ENCODE assay signal across 8 cellular contexts in the genomic region with DNA sequence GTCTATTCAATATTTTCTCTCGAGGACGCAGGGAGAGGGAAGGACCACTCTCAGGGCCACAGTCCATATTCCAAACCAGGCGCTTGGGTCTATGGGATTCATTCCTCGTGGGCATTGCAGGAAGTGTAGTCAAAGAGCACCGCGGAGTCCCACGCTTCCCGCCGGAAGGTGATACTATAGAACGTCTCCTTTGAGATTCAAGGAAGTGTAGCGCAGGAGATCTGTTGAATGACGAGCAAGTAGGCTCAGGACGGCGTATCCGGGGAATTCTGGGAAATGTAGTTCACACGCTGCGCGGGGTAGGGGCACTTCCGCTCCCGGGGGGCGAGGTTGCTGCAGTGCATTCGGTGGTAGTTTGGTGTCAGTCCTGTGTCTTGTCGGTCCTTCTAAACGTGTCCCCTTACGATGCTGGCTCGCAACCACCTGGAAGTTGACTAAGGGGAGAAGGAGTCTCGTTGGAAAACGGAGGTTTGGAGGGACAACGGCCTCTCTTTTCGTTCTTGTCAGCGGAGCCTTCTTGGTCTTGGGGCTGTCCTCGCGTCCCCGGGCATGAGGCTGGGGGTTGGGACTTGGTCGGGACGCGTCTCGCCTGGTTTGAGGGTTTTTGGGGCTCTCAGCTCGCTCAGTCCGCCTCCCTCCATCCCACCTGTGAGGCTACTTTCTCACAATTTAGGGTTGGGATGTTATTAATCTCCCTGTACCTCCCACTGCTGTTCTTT. TPM values are rescaled to one million over a fixed set of nuclear protein-coding genes. Genes with fewer than 3 reads are reported as not detected.
DNase-seq lines count a peak whose midpoint lies in the region; ATAC-seq and TF ChIP-seq lines count a peak whose summit lies in the region.

A gene (plus strand): TSS at position 336 of the 719 bp plus-strand sequence. CDS start 4,231 bp downstream, outside the sequence.

- WGBS in hepatocyte (ENCODE audit: low lambda C conversion rate, missing lambda C conversion rate): 2% methylated on average over 40 of the region's 40 CpGs

- TF ChIP-seq CTCF in astrocyte of the cerebellum (IDR thresholded peaks at IDR 0.05; ENCODE audit: low read depth, low read length, missing control alignments): no peak
- no peak for TF ChIP-seq CTCF in hepatocyte (IDR thresholded peaks at IDR 0.05; ENCODE audit: poor library complexity)

- no peaks in the 10 kb centered on the region for H4K20me1 ChIP-seq in hepatocyte (ENCODE audit: insufficient read depth, poor library complexity, severe bottlenecking)

- H3K9ac ChIP-seq in rectal smooth muscle tissue (ENCODE audit: low read length): peak within 1 kb of the TSS; percentile 36

- H3K4me3 ChIP-seq in GM08714 (ENCODE audit: low read length) (peak within 1 kb of the TSS; percentile 76), astrocyte of the cerebellum (ENCODE audit: low read depth, low read length) (peak within 1 kb of the TSS; percentile 82), hepatocyte (peak within 1 kb of the TSS; percentile 55), rectal smooth muscle tissue (ENCODE audit: low read length) (peak within 1 kb of the TSS; percentile 92)

- H3K4me1 ChIP-seq in hepatocyte (ENCODE audit: insufficient read depth): peaks cover 5% of the 10 kb centered on the region
- H3K4me1 ChIP-seq in rectal smooth muscle tissue (ENCODE audit: control insufficient read depth, insufficient read depth, low read length): peaks cover 3% of the 10 kb centered on the region

- H3K4me2 ChIP-seq in hepatocyte: peak within 1 kb of the TSS; percentile 74

- peaks cover 25% of the 10 kb centered on the region for H3K79me2 ChIP-seq in hepatocyte

- H3K36me3 ChIP-seq in hepatocyte (replicated peaks; ENCODE audit: insufficient read depth, low read depth) (peaks cover 2% of the 10 kb centered on the region), rectal smooth muscle tissue (ENCODE audit: control insufficient read depth, insufficient read depth, low read length) (peaks cover 5% of the 10 kb centered on the region)

- ATAC-seq in HG02588 (IDR thresholded peaks at IDR 0.05; ENCODE audit: unreplicated experiment): peak; percentile 95

- H3K27ac ChIP-seq in hepatocyte (peak within 1 kb of the TSS; percentile 85), rectal smooth muscle tissue (ENCODE audit: low read depth, low read length) (no peak within 1 kb of the TSS)

- peak within 1 kb of the TSS; percentile 73 for H2AFZ ChIP-seq in hepatocyte

- DNase-seq in NCI-H146 (lab: John Stamatoyannopoulos, UW) (peak; percentile 96), T-helper 9 cell (peak; percentile 61), astrocyte of the cerebellum (ENCODE audit: low read depth) (peak; percentile 60), hepatocyte (ENCODE audit: low spot score) (peak; percentile 93), NAMALWA (ENCODE audit: low spot score) (no peak)

- H3K27me3 ChIP-seq in hepatocyte: no peaks in the 10 kb centered on the region
- H3K27me3 ChIP-seq in rectal smooth muscle tissue (ENCODE audit: control insufficient read depth, insufficient read depth, low read length): no peaks in the 10 kb centered on the region

- no peaks in the 10 kb centered on the region for H3K9me3 ChIP-seq in hepatocyte (ENCODE audit: low read depth)

- in situ Hi-C loops in astrocyte of the cerebellum (cut with HindIII; ENCODE audit: low sequenced_read_pairs): no loop called here

- no peaks in the 10 kb centered on the region for H3K9me2 ChIP-seq in hepatocyte (replicated peaks; ENCODE audit: insufficient read depth)

RNA-seq across cellular contexts. Expression of the gene that starts here (rescaled TPM):
- total RNA-seq in hepatocyte: 2.6 and 2.9 TPM in 2 replicates
- polyA plus RNA-seq in hepatocyte: 0.87 and 1.4 TPM in 2 replicates
